Comparison of ENCODE assay signal across 1 cellular context in genomic region chr22:43889366-43890253, GRCh38.
TF ChIP-seq lines count a peak whose summit lies in the region.

No MANE protein-coding gene starts in this region.

TF ChIP-seq in H1, 55 proteins besides CTCF, POLR2A, EP300 and RAD21:
- TF ChIP-seq POU5F1 (IDR thresholded peaks at IDR 0.05; ENCODE audit: low read depth, low read length) (no peak), E2F6 (IDR thresholded peaks at IDR 0.05) (no peak), RFX5 (IDR thresholded peaks at IDR 0.05; ENCODE audit: borderline replicate concordance, low read depth, low read length) (no peak), EGR1 (IDR thresholded peaks at IDR 0.05; ENCODE audit: borderline replicate concordance, low read depth, low read length) (no peak), SIX5 (IDR thresholded peaks at IDR 0.05; ENCODE audit: low read depth, low read length) (no peak), TAF1 (IDR thresholded peaks at IDR 0.05; ENCODE audit: low read depth, low read length) (no peak), TBP (IDR thresholded peaks at IDR 0.05; ENCODE audit: low read depth, low read length) (no peak), PHF8 (conservative IDR thresholded peaks at IDR 0.05; ENCODE audit: low read depth, low read length) (no peak), CHD1 (IDR thresholded peaks at IDR 0.05; ENCODE audit: low read depth, low read length) (no peak), TAF7 (optimal IDR thresholded peaks at IDR 0.05; ENCODE audit: borderline replicate concordance, low read depth, low read length) (no peak), CEBPB (IDR thresholded peaks at IDR 0.05; ENCODE audit: low read depth, low read length) (no peak), SUZ12 (IDR thresholded peaks at IDR 0.05; ENCODE audit: low read length) (no peak), FOSL1 (IDR thresholded peaks at IDR 0.05; ENCODE audit: insufficient read depth, low read depth, low read length) (no peak), TCF12 (IDR thresholded peaks at IDR 0.05; ENCODE audit: low read depth, low read length) (no peak), NANOG (IDR thresholded peaks at IDR 0.05; ENCODE audit: insufficient read depth, low read depth, low read length, poor library complexity, severe bottlenecking) (no peak), HDAC2 (IDR thresholded peaks at IDR 0.05; ENCODE audit: borderline replicate concordance in 1 of 2, low read depth in 2 of 2, low read length in 2 of 2) (no peak), KDM4A (IDR thresholded peaks at IDR 0.05; ENCODE audit: low read depth, low read length, severe bottlenecking) (no peak)
